36 cellular contexts compared by ENCODE assay signal in the genomic region with DNA sequence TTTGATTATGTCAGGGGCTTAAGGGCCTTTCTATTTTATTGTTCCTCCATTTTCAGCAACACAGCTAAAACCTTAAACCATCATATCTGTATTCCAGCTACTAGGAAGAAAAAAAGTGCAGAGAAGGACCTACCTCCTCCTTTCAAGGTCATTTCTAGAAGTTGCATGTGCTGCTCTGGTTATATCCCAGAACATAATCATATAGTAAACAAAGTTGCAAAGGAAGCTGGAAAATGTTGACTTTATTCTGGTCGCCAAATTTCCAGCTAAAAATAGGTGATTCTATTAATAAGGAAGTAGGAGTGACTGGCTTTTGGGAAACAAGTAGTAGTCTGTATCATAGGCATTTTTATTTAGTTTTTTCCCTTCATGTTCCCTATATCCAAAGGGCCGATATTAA.
"Had no signal": no experiment of that assay in that cellular context is flagged by ENCODE, and none has a peak within 500 bp of the region (broad histone marks: within the 10 kb centered on the region; RNA-seq: fewer than 3 reads in every experiment).

No MANE protein-coding gene starts in this region.

- H3K36me3 ChIP-seq: MG63 had no signal

- DNase-seq: Karpas-422, Kasumi-1, KG1, MG63, MM.1S, MV-4-11, NCI-H1048, NCI-H1092, NCI-H1092 treated with DMSO at 0.1 percent for 48 hours, NCI-H1105, NCI-H1105 treated with DMSO at 0.1 percent for 48 hours, NCI-H1417, NCI-H1417 treated with DMSO at 0.1 percent for 48 hours, NCI-H1436, NCI-H1436 treated with DMSO at 0.1 percent for 48 hours, NCI-H146, NCI-H1694, NCI-H1694 treated with DMSO at 0.1 percent for 48 hours, NCI-H187, NCI-H187 treated with DMSO at 0.1 percent for 48 hours, NCI-H1930, NCI-H2029, NCI-H2029 treated with DMSO at 0.1 percent for 48 hours, NCI-H2081, NCI-H2081 treated with DMSO at 0.1 percent for 48 hours, NCI-H2107, NCI-H2171, NCI-H2171 treated with DMSO at 0.1 percent for 48 hours, NCI-H2227 treated with DMSO at 0.1 percent for 48 hours, NCI-H226, NCI-H345, NCI-H446, NCI-H446 treated with DMSO at 0.1 percent for 48 hours, NCI-H510A, NCI-H510A treated with DMSO at 0.1 percent for 48 hours had no signal

- H3K27me3 ChIP-seq: MG63 had no signal

- H3K9ac ChIP-seq: KMS-11 had no signal

- H3K4me3 ChIP-seq: MG63 had no signal

- H3K4me2 ChIP-seq: KMS-11 had no signal

- H3K27ac ChIP-seq: KMS-11 had no signal
